ENCODE assay signal across 14 cellular contexts in the genomic region with DNA sequence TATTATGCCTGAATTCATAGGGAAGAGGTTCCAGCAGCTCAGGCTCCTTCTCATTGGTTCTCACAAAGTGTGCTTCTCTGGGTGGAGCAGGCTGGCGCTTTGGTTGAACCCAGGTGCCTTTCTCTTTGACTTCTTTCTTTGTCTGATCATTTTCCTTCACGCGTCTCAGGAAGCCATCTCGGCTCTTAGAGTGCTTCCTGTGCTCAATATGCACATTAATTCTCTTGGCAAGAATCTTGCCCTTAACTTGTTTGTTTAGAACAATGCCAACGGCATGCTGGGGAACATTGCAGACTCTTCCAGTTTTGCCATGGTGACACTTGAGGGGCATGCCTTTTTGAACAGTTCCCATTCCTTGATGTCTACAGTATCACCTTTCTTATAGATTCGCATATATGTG.
"Had no signal": no experiment of that assay in that cellular context is flagged by ENCODE, and none has a peak within 500 bp of the region (broad histone marks: within the 10 kb centered on the region; RNA-seq: fewer than 3 reads in every experiment).

No MANE protein-coding gene starts in this region.

- DNase-seq: activated CD4-positive, alpha-beta T cell treated with anti-CD3 and anti-CD28 coated beads for 4 hours; activated CD8-positive, alpha-beta memory T cell treated with anti-CD3 and anti-CD28 coated beads for 24 hours; activated naive CD4-positive, alpha-beta T cell treated with anti-CD3 and anti-CD28 coated beads, Interleukin-2, amount 50 U/mL, for 16 hours; central memory CD4-positive, alpha-beta T cell; glutamatergic neuron; nephron progenitor cell; retina; stimulated activated CD4-positive, alpha-beta T cell treated with anti-CD3 and anti-CD28 coated beads, Interleukin-15, amount 100 ng/mL, for 24 hours; stimulated activated CD4-positive, alpha-beta T cell treated with anti-CD3 and anti-CD28 coated beads, Interleukin-4, amount 100 ng/mL, for 24 hours; stimulated activated naive CD8-positive, alpha-beta T cell treated with anti-CD3 and anti-CD28 coated beads, Interleukin-15, amount 100 ng/mL, for 72 hours; T-helper 1 cell had no signal

- H3K27me3 ChIP-seq: pancreas, vagina had no signal

- H3K27ac ChIP-seq: vagina had no signal

- H3K27me3 Mint-ChIP-seq: activated T-helper 17 cell treated with anti-CD3 and anti-CD28 coated beads, Interleukin-2, amount 50 U/mL, for 72 hours; stimulated activated naive CD8-positive, alpha-beta T cell treated with anti-CD3 and anti-CD28 coated beads, Interleukin-15, amount 100 ng/mL, for 72 hours had no signal

- H3K36me3 ChIP-seq: pancreas, vagina had no signal

- H3K4me3 ChIP-seq: pancreas, vagina had no signal

- H3K9me3 Mint-ChIP-seq: activated T-helper 17 cell treated with anti-CD3 and anti-CD28 coated beads, Interleukin-2, amount 50 U/mL, for 72 hours; nephron progenitor cell; stimulated activated naive CD8-positive, alpha-beta T cell treated with anti-CD3 and anti-CD28 coated beads, Interleukin-15, amount 100 ng/mL, for 72 hours had no signal

- H3K4me1 Mint-ChIP-seq: activated T-helper 17 cell treated with anti-CD3 and anti-CD28 coated beads, Interleukin-2, amount 50 U/mL, for 72 hours had no signal

- H3K4me3 Mint-ChIP-seq: activated T-helper 17 cell treated with anti-CD3 and anti-CD28 coated beads, Interleukin-2, amount 50 U/mL, for 72 hours; nephron progenitor cell; stimulated activated naive CD8-positive, alpha-beta T cell treated with anti-CD3 and anti-CD28 coated beads, Interleukin-15, amount 100 ng/mL, for 72 hours had no signal

- H3K9me3 ChIP-seq: pancreas, vagina had no signal

- ATAC-seq: activated T-helper 17 cell treated with anti-CD3 and anti-CD28 coated beads, Interleukin-2, amount 50 U/mL, for 72 hours; stimulated activated naive CD8-positive, alpha-beta T cell treated with anti-CD3 and anti-CD28 coated beads, Interleukin-15, amount 100 ng/mL, for 72 hours had no signal

- H3K27ac Mint-ChIP-seq: activated T-helper 17 cell treated with anti-CD3 and anti-CD28 coated beads, Interleukin-2, amount 50 U/mL, for 72 hours; stimulated activated naive CD8-positive, alpha-beta T cell treated with anti-CD3 and anti-CD28 coated beads, Interleukin-15, amount 100 ng/mL, for 72 hours had no signal
